1 cellular context compared by ENCODE assay signal in genomic region chr11:61023086-61024035, GRCh38.
TF ChIP-seq lines count a peak whose summit lies in the region.

No MANE protein-coding gene starts in this region.

TF ChIP-seq in SK-N-SH, 30 proteins besides CTCF, POLR2A, EP300 and RAD21 (continued from another document):
- TF ChIP-seq, protein P1, sequence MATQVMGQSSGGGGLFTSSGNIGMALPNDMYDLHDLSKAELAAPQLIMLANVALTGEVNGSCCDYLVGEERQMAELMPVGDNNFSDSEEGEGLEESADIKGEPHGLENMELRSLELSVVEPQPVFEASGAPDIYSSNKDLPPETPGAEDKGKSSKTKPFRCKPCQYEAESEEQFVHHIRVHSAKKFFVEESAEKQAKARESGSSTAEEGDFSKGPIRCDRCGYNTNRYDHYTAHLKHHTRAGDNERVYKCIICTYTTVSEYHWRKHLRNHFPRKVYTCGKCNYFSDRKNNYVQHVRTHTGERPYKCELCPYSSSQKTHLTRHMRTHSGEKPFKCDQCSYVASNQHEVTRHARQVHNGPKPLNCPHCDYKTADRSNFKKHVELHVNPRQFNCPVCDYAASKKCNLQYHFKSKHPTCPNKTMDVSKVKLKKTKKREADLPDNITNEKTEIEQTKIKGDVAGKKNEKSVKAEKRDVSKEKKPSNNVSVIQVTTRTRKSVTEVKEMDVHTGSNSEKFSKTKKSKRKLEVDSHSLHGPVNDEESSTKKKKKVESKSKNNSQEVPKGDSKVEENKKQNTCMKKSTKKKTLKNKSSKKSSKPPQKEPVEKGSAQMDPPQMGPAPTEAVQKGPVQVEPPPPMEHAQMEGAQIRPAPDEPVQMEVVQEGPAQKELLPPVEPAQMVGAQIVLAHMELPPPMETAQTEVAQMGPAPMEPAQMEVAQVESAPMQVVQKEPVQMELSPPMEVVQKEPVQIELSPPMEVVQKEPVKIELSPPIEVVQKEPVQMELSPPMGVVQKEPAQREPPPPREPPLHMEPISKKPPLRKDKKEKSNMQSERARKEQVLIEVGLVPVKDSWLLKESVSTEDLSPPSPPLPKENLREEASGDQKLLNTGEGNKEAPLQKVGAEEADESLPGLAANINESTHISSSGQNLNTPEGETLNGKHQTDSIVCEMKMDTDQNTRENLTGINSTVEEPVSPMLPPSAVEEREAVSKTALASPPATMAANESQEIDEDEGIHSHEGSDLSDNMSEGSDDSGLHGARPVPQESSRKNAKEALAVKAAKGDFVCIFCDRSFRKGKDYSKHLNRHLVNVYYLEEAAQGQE (IDR thresholded peaks at IDR 0.05; ENCODE audit: low read depth, low read length), result no peak
